ENCODE assay signal across 8 cellular contexts in the genomic region with DNA sequence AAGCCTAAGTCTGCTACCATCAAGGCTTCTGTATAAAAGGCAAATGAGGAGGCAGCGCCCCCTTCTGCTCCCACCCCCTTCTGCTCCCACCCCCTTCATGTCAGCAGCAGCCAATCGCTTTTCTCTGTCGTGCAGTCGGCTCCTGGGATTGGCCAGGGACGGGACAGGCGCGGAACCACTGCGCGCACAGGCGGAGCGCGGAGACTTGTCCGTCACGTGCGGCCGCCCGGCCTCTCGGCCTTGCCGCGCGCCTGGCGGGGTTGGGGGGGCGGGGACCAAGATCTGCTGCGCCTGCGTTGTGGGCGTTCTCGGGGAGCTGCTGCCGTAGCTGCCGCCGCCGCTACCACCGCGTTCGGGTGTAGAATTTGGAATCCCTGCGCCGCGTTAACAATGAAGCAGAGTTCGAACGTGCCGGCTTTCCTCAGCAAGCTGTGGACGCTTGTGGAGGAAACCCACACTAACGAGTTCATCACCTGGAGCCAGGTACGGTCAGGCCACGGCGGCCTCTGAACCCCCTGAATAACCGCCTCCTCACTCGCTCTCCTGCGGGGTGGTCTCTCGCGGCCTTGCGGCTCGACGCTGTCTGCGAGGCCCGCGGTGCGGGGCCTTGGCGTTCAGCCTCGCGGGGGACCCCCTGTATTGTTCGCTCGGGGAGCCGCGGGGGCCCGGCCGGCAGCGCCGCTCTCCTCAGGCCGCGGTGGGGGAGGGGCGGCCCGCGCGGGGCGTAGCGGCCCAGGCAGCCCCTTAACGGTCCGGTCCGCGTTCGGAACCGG. TPM values are rescaled to one million over a fixed set of nuclear protein-coding genes. Genes with fewer than 3 reads are reported as not detected.
DNase-seq lines count a peak whose midpoint lies in the region; ATAC-seq and TF ChIP-seq lines count a peak whose summit lies in the region.

A gene with protein sequence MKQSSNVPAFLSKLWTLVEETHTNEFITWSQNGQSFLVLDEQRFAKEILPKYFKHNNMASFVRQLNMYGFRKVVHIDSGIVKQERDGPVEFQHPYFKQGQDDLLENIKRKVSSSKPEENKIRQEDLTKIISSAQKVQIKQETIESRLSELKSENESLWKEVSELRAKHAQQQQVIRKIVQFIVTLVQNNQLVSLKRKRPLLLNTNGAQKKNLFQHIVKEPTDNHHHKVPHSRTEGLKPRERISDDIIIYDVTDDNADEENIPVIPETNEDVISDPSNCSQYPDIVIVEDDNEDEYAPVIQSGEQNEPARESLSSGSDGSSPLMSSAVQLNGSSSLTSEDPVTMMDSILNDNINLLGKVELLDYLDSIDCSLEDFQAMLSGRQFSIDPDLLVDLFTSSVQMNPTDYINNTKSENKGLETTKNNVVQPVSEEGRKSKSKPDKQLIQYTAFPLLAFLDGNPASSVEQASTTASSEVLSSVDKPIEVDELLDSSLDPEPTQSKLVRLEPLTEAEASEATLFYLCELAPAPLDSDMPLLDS (plus strand): TSS at position 305 of the 773 bp plus-strand sequence. CDS start 86 bp downstream, at position 391.

- TF ChIP-seq EP300 in transverse colon (IDR thresholded peaks at IDR 0.05; ENCODE audit: low read depth), result no peak

- H3K79me1 ChIP-seq in trophoblast cell (ENCODE audit: low read length), result peaks cover 7% of the 10 kb centered on the region

- no peaks in the 10 kb centered on the region for H3F3A ChIP-seq in SU-DHL-6 (ENCODE audit: insufficient read depth)

- H3K9ac ChIP-seq in SU-DHL-6 (ENCODE audit: low read length), result peak within 1 kb of the TSS; percentile 99
- H3K9ac ChIP-seq in trophoblast cell (ENCODE audit: low read length), result peak within 1 kb of the TSS; percentile 90

- no peak within 1 kb of the TSS for H2AK5ac ChIP-seq in trophoblast cell (ENCODE audit: low read length)

- peak within 1 kb of the TSS; percentile 75 for H4K8ac ChIP-seq in trophoblast cell (ENCODE audit: low read depth, low read length)

- H3K4me1 ChIP-seq in cardiac muscle cell (ENCODE audit: low read depth), result peaks cover 17% of the 10 kb centered on the region
- no peaks in the 10 kb centered on the region for H3K4me1 ChIP-seq in trophoblast cell (ENCODE audit: control insufficient read depth in 1 of 2, insufficient read depth in 2 of 2, low read length in 2 of 2)
- H3K4me1 ChIP-seq in transverse colon, result peaks cover 0 to 21% (median 16%) of the 10 kb centered on the region in 4 donors

- H3K27me3 ChIP-seq in SU-DHL-6 (ENCODE audit: low read length), result no peaks in the 10 kb centered on the region
- peaks cover 36% of the 10 kb centered on the region for H3K27me3 ChIP-seq in cardiac muscle cell
- no peaks in the 10 kb centered on the region for H3K27me3 ChIP-seq in trophoblast cell (ENCODE audit: insufficient read depth, low read length)
- H3K27me3 ChIP-seq in transverse colon, result no peaks in the 10 kb centered on the region

- H4K12ac ChIP-seq in trophoblast cell (ENCODE audit: low read depth, low read length), result peak within 1 kb of the TSS; percentile 67

- H3K4me3 ChIP-seq in SU-DHL-6 (ENCODE audit: insufficient read depth, low read length, poor library complexity, severe bottlenecking) (peak within 1 kb of the TSS; percentile 98), cardiac muscle cell (peak within 1 kb of the TSS; percentile 92), trophoblast cell (ENCODE audit: low read depth, low read length) (peak within 1 kb of the TSS; percentile 93), transverse colon (peak within 1 kb of the TSS; percentile 95 to 99 (median 96))

- H3K36me3 ChIP-seq in SU-DHL-6 (ENCODE audit: low read length) (no peaks in the 10 kb centered on the region), cardiac muscle cell (no peaks in the 10 kb centered on the region), trophoblast cell (ENCODE audit: control insufficient read depth in 1 of 2, insufficient read depth in 2 of 2, low read length in 2 of 2) (no peaks in the 10 kb centered on the region), transverse colon (no peaks in the 10 kb centered on the region)

- peaks cover 17% of the 10 kb centered on the region for H4K20me1 ChIP-seq in SU-DHL-6 (ENCODE audit: low read depth, low read length)

- ATAC-seq in HG02678 (IDR thresholded peaks at IDR 0.05; ENCODE audit: unreplicated experiment), result peak; percentile 99

- H2AFZ ChIP-seq in SU-DHL-6 (ENCODE audit: low read depth, low read length, severe bottlenecking), result peak within 1 kb of the TSS; percentile 98
- peak within 1 kb of the TSS; percentile 96 for H2AFZ ChIP-seq in trophoblast cell (ENCODE audit: insufficient read depth, low read length, poor library complexity)

- peak; percentile 51 for TF ChIP-seq POLR2A in transverse colon (IDR thresholded peaks at IDR 0.05)

- peak within 1 kb of the TSS; percentile 7 for H2BK5ac ChIP-seq in trophoblast cell (ENCODE audit: low read depth, low read length, poor library complexity)

- H3K79me2 ChIP-seq in SU-DHL-6 (ENCODE audit: insufficient read depth, low read length), result peaks cover 50% of the 10 kb centered on the region
- peaks cover 6% of the 10 kb centered on the region for H3K79me2 ChIP-seq in trophoblast cell (ENCODE audit: control insufficient read depth, insufficient read depth, low read length, poor library complexity)

- H3K9me3 ChIP-seq in SU-DHL-6 (ENCODE audit: insufficient read depth, low read length) (no peaks in the 10 kb centered on the region), cardiac muscle cell (ENCODE audit: low read depth) (no peaks in the 10 kb centered on the region), trophoblast cell (ENCODE audit: insufficient read depth, low read depth, low read length) (no peaks in the 10 kb centered on the region), transverse colon (no peaks in the 10 kb centered on the region)

- peak within 1 kb of the TSS; percentile 56 for H3K4ac ChIP-seq in trophoblast cell (ENCODE audit: low read depth, low read length)

- no peak within 1 kb of the TSS for H2BK12ac ChIP-seq in trophoblast cell (ENCODE audit: low read length)

- DNase-seq in NCI-H128 (lab: John Stamatoyannopoulos, UW; ENCODE audit: unreplicated experiment) (peak; percentile 84), cardiac muscle cell (ENCODE audit: low read depth in 1 of 2, low spot score in 1 of 2) (peak; percentile 97 to 100), trophoblast cell (peak; percentile 96 to 99), transverse colon (peak; percentile 96)
- DNase-seq in activated naive CD8-positive, alpha-beta T cell treated with anti-CD3 and anti-CD28 coated beads, Interleukin-2, amount 50 U/mL, for 16 hours (ENCODE audit: low read depth, low spot score), result peak; percentile 84

- no peak within 1 kb of the TSS for H3K23ac ChIP-seq in trophoblast cell (ENCODE audit: low read length)

- H3K9me2 ChIP-seq in SU-DHL-6 (replicated peaks; ENCODE audit: insufficient read depth, low read length), result no peaks in the 10 kb centered on the region

- no CpG with 5 or more reads among the region's 82 CpGs for WGBS in trophoblast cell (ENCODE audit: extremely low coverage, insufficient coverage, insufficient read length)
- 0% methylated on average over 61 of the region's 82 CpGs; no CpG with 5 or more reads in 1 of the 2 donors for WGBS in transverse colon (ENCODE audit: low coverage in 1 of 2), 2 donors

- peak within 1 kb of the TSS; percentile 93 for H3K4me2 ChIP-seq in SU-DHL-6 (ENCODE audit: low read depth, low read length, poor library complexity, severe bottlenecking)
- H3K4me2 ChIP-seq in trophoblast cell (ENCODE audit: low read length), result peak within 1 kb of the TSS; percentile 66

- in situ Hi-C loops in transverse colon (cut with MboI; ENCODE audit: low pct_ligation_motif_present in 1 of 4, low pct_unique_long_range_greater_than_20kb in 1 of 4, low sequenced_read_pairs in 3 of 4), result loop anchor here in 2 of 4 donors (10.0 to 25.0 kb wide), 2 partner anchors 75 to 138 kb away; a partner anchor contains a TSS

- H3K14ac ChIP-seq in trophoblast cell (ENCODE audit: low read length), result peak within 1 kb of the TSS; percentile 78

- H3K27ac ChIP-seq in SU-DHL-6 (ENCODE audit: low read depth, low read length) (peak within 1 kb of the TSS; percentile 68), cardiac muscle cell (peak within 1 kb of the TSS; percentile 96), trophoblast cell (ENCODE audit: low read depth, low read length) (peak within 1 kb of the TSS; percentile 29), transverse colon (peak within 1 kb of the TSS; percentile 89 to 96 (median 92))

- H4K91ac ChIP-seq in trophoblast cell (ENCODE audit: low read depth, low read length), result peak within 1 kb of the TSS; percentile 41

- H3K18ac ChIP-seq in trophoblast cell (ENCODE audit: low read length), result peak within 1 kb of the TSS; percentile 90

- peak within 1 kb of the TSS; percentile 29 for H2BK120ac ChIP-seq in trophoblast cell (ENCODE audit: insufficient read depth, low read length, poor library complexity)

- TF ChIP-seq CTCF in GM12872 (IDR thresholded peaks at IDR 0.05; ENCODE audit: insufficient read depth, low read depth, low read length), result 0 out of 3 replicates have a peak, but pooled peaks have one; percentile 30
- no peak for TF ChIP-seq CTCF in SU-DHL-6 (IDR thresholded peaks at IDR 0.05; ENCODE audit: insufficient read depth, low read length, poor library complexity, severe bottlenecking)
- TF ChIP-seq CTCF in cardiac muscle cell (IDR thresholded peaks at IDR 0.05; ENCODE audit: low read depth, low read length), result peak; percentile 12
- peak in 2 of 5 experiments; percentile 25 to 26 for TF ChIP-seq CTCF in transverse colon (IDR thresholded peaks at IDR 0.05)

- intact Hi-C loops in transverse colon (cut with DNase I; ENCODE audit: low total_unique reads), result no loop called here

RNA-seq across cellular contexts. Expression of the gene that starts here (rescaled TPM):
- 36.1 and 72.3 TPM in 2 replicates for total RNA-seq in cardiac muscle cell
- polyA plus RNA-seq in cardiac muscle cell, result 42.0 and 74.6 TPM in 2 replicates
- polyA plus RNA-seq in trophoblast cell (2013), result 9.7 and 10.3 TPM in 2 replicates
- total RNA-seq in transverse colon, result 10 to 100 TPM in 2 of 4 donors, 1 to 10 TPM in 2; 6.0 to 20.5 (median 9.9) TPM

Comparison
In these comparisons a context has a peak if more than half of its experiments do, and no peak if none do; other contexts are left out.
1. Peak in every context shown above with its lines: DNase-seq, ATAC-seq, H3K4me3 ChIP-seq and H3K27ac ChIP-seq.
2. H3K27ac ChIP-seq: peak in every context shown above with its lines; median percentile 96 in cardiac muscle cell; 92 in transverse colon; 68 in SU-DHL-6; 29 in trophoblast cell.